ENCODE assay signal across 8 cellular contexts in genomic region chrX:2690856-2691542, GRCh38. TPM values are rescaled to one million over a fixed set of nuclear protein-coding genes. Genes with fewer than 3 reads are reported as not detected.
DNase-seq lines count a peak whose midpoint lies in the region; ATAC-seq lines count a peak whose summit lies in the region.

Gene CD99, plus strand, starts transcription at chrX:2691295. Its CDS starts 66 bp downstream, at chrX:2691361.

- ATAC-seq in GM18868 (IDR thresholded peaks at IDR 0.05; ENCODE audit: unreplicated experiment) (peak; percentile 93), HG03066 (IDR thresholded peaks at IDR 0.05; ENCODE audit: low read depth, unreplicated experiment) (peak; percentile 81)

- peak; percentile 87 for DNase-seq in central memory CD4-positive, alpha-beta T cell
- DNase-seq in left kidney (ENCODE audit: low read depth, low spot score) = peak; percentile 96
- DNase-seq in stimulated activated CD4-positive, alpha-beta T cell treated with anti-CD3 and anti-CD28 coated beads, Interleukin-4, amount 100 ng/mL, for 1 hour = peak; percentile 87
- DNase-seq in superior temporal gyrus (ENCODE audit: extremely low spot score) = no peak
- no peak for DNase-seq in SIG-M5 (lab: John Stamatoyannopoulos, UW)

- intact Hi-C loops in T-helper 2 cell treated with Interferon-gamma antibody and Interleukin-4, amounts not matched to agents 100 ng/mL and 5 ng/mL, for 36 hours (cut with micrococcal nuclease) = loop anchor here (1.0 to 5.0 kb wide), 5 partner anchors 36 to 1239 kb away; partner anchors contain the start of gene ASMTL

RNA-seq across cellular contexts. Expression of gene CD99, which starts in this region (rescaled TPM):
- 375 and 387 TPM in 2 replicates for total RNA-seq in T-helper 2 cell treated with Interferon-gamma antibody and Interleukin-4, amounts not matched to agents 100 ng/mL and 5 ng/mL, for 36 hours

Comparison
In these comparisons a context has a peak if more than half of its experiments do, and no peak if none do; other contexts are left out.
1. DNase-seq: peak in central memory CD4-positive, alpha-beta T cell (single experiment), left kidney (single experiment) and stimulated activated CD4-positive, alpha-beta T cell treated with anti-CD3 and anti-CD28 coated beads, Interleukin-4, amount 100 ng/mL, for 1 hour (single experiment); none in superior temporal gyrus (single experiment) and SIG-M5 (single experiment).